Comparison of ENCODE assay signal across 33 cellular contexts in genomic region chr9:134733480-134734232, GRCh38.
DNase-seq lines count a peak whose midpoint lies in the region; ATAC-seq and TF ChIP-seq lines count a peak whose summit lies in the region.
"Had no signal": no experiment of that assay in that cellular context is flagged by ENCODE, and none has a peak within 500 bp of the region (broad histone marks: within the 10 kb centered on the region; RNA-seq: fewer than 3 reads in every experiment).

No MANE protein-coding gene starts in this region.

- peaks cover 86% of the 10 kb centered on the region for H3K79me2 ChIP-seq in smooth muscle cell (ENCODE audit: low read depth)

- peak overlapping the region in 1 of 2 experiments; percentile 30 for H3K14ac ChIP-seq in mesenchymal stem cell (ENCODE audit: low read length in 2 of 2)

- 83% methylated on average over 16 of the region's 16 CpGs for WGBS in mesenchymal stem cell
- WGBS in smooth muscle cell (ENCODE audit: low lambda C conversion rate), result 85% methylated on average over 15 of the region's 16 CpGs

- CTCF ChIA-PET in activated naive CD4-positive, alpha-beta T cell treated with anti-CD3 and anti-CD28 coated beads for 36 hours (lab: Charles Lee), result no interaction called here

- peaks cover 92% of the 10 kb centered on the region for H3F3A ChIP-seq in smooth muscle cell (ENCODE audit: low read depth)

- H3K36me3 Mint-ChIP-seq in activated naive CD4-positive, alpha-beta T cell treated with anti-CD3 and anti-CD28 coated beads for 36 hours (ENCODE audit: low read depth), result no peaks in the 10 kb centered on the region
- H3K36me3 Mint-ChIP-seq: activated CD8-positive, alpha-beta memory T cell treated with anti-CD3 and anti-CD28 coated beads, Interleukin-2, amount 10 ng/mL, durations not matched to agents 7 days and 5 days; activated naive CD4-positive, alpha-beta T cell treated with anti-CD3 and anti-CD28 coated beads, Interleukin-2, amount 10 ng/mL, durations not matched to agents 7 days and 5 days; immature natural killer cell; naive thymus-derived CD8-positive, alpha-beta T cell had no signal

- ATAC-seq in GM21825 (IDR thresholded peaks at IDR 0.05; ENCODE audit: unreplicated experiment), result no peak
- ATAC-seq: activated CD8-positive, alpha-beta memory T cell treated with anti-CD3 and anti-CD28 coated beads, Interleukin-2, amount 10 ng/mL, durations not matched to agents 7 days and 5 days; activated T-cell treated with anti-CD3 and anti-CD28 coated beads, Interleukin-2, amount 50 U/mL, for 72 hours; effector memory CD8-positive, alpha-beta T cell; foreskin keratinocyte; naive thymus-derived CD8-positive, alpha-beta T cell had no signal

- peak overlapping the region; percentile 73 for H4K91ac ChIP-seq in mesenchymal stem cell (ENCODE audit: low read length)

- H3K4me3 ChIP-seq in adipocyte (ENCODE audit: low read length) (peak overlapping the region; percentile 20), mesenchymal stem cell (ENCODE audit: insufficient read depth in 1 of 2, low read depth in 1 of 2, low read length in 2 of 2) (no peak overlapping the region), smooth muscle cell (no peak overlapping the region)
- H3K4me3 ChIP-seq: breast epithelium, coronary artery, thoracic aorta had no signal

- peak overlapping the region; percentile 13 for H3K4me2 ChIP-seq in mesenchymal stem cell (ENCODE audit: low read length, poor library complexity, severe bottlenecking)
- H3K4me2 ChIP-seq in smooth muscle cell, result peak overlapping the region; percentile 35

- H2BK5ac ChIP-seq in mesenchymal stem cell (ENCODE audit: low read depth, low read length, poor library complexity, severe bottlenecking), result no peak overlapping the region

- H2BK15ac ChIP-seq in mesenchymal stem cell (ENCODE audit: low read depth, poor library complexity, severe bottlenecking), result peak overlapping the region; percentile 71

- peak overlapping the region; percentile 6 to 16 for H2BK12ac ChIP-seq in mesenchymal stem cell (ENCODE audit: low read length in 2 of 2)

- H3K27ac ChIP-seq in mesenchymal stem cell (ENCODE audit: low read length, poor library complexity, severe bottlenecking), result no peak overlapping the region
- H3K27ac ChIP-seq in smooth muscle cell (ENCODE audit: low read depth), result peak overlapping the region; percentile 75
- H3K27ac ChIP-seq: 22Rv1, foreskin keratinocyte, thoracic aorta had no signal

- no peaks in the 10 kb centered on the region for H3K9me3 Mint-ChIP-seq in activated naive CD4-positive, alpha-beta T cell treated with anti-CD3 and anti-CD28 coated beads for 36 hours
- H3K9me3 Mint-ChIP-seq: effector memory CD8-positive, alpha-beta T cell; immature natural killer cell; naive thymus-derived CD8-positive, alpha-beta T cell had no signal

- H3K9me3 ChIP-seq in adipocyte (ENCODE audit: control insufficient read depth, low read length) (no peaks in the 10 kb centered on the region), mesenchymal stem cell (ENCODE audit: control insufficient read depth, low read length) (no peaks in the 10 kb centered on the region), smooth muscle cell (replicated peaks; ENCODE audit: low read depth) (no peaks in the 10 kb centered on the region)
- H3K9me3 ChIP-seq: breast epithelium, thoracic aorta had no signal

- H3K36me3 ChIP-seq in adipocyte (ENCODE audit: control insufficient read depth, insufficient read depth, low read length, severe bottlenecking) (peaks cover 58% of the 10 kb centered on the region), mesenchymal stem cell (ENCODE audit: control insufficient read depth in 1 of 2, insufficient read depth in 2 of 2, low read depth in 1 of 2, low read length in 2 of 2) (peaks cover 55 to 84% of the 10 kb centered on the region in 2 experiments), smooth muscle cell (ENCODE audit: low read depth) (no peaks in the 10 kb centered on the region)
- H3K36me3 ChIP-seq: breast epithelium had no signal

- H3K9ac ChIP-seq in adipocyte (ENCODE audit: low read length) (peak overlapping the region; percentile 46), mesenchymal stem cell (ENCODE audit: low read length) (no peak overlapping the region), smooth muscle cell (ENCODE audit: low read depth) (no peak overlapping the region)

- peak overlapping the region; percentile 37 for H2AK5ac ChIP-seq in mesenchymal stem cell (ENCODE audit: low read length, severe bottlenecking)

- H4K20me1 ChIP-seq in smooth muscle cell (ENCODE audit: low read depth), result peaks cover 99% of the 10 kb centered on the region

- H3K4me1 ChIP-seq in adipocyte (ENCODE audit: control insufficient read depth, insufficient read depth, low read length), result peaks cover 61% of the 10 kb centered on the region
- peaks cover 26% of the 10 kb centered on the region for H3K4me1 ChIP-seq in mesenchymal stem cell (ENCODE audit: control insufficient read depth, insufficient read depth, low read depth, low read length)
- H3K4me1 ChIP-seq in smooth muscle cell (ENCODE audit: low read depth), result no peaks in the 10 kb centered on the region
- H3K4me1 ChIP-seq: breast epithelium, foreskin keratinocyte had no signal

- peak overlapping the region; percentile 79 for H4K8ac ChIP-seq in mesenchymal stem cell (ENCODE audit: low read length)

- intact Hi-C loops in activated naive CD4-positive, alpha-beta T cell treated with anti-CD3 and anti-CD28 coated beads for 36 hours (cut with micrococcal nuclease), result no loop called here

- peak overlapping the region; percentile 66 to 77 for H3K18ac ChIP-seq in mesenchymal stem cell (ENCODE audit: low read depth in 1 of 2, low read length in 2 of 2)

- no peaks in the 10 kb centered on the region for H3K4me1 Mint-ChIP-seq in activated naive CD4-positive, alpha-beta T cell treated with anti-CD3 and anti-CD28 coated beads for 36 hours (ENCODE audit: low read depth)
- H3K4me1 Mint-ChIP-seq: activated CD4-positive, alpha-beta T cell treated with anti-CD3 and anti-CD28 coated beads, Interleukin-2, amount 10 ng/mL, durations not matched to agents 7 days and 5 days; activated CD8-positive, alpha-beta memory T cell treated with anti-CD3 and anti-CD28 coated beads, Interleukin-2, amount 10 ng/mL, durations not matched to agents 7 days and 5 days; activated naive CD4-positive, alpha-beta T cell treated with anti-CD3 and anti-CD28 coated beads, Interleukin-2, amount 10 ng/mL, durations not matched to agents 7 days and 5 days; H9; immature natural killer cell; naive thymus-derived CD8-positive, alpha-beta T cell had no signal

- H3K23ac ChIP-seq in mesenchymal stem cell (ENCODE audit: low read length in 2 of 2), result peak overlapping the region in 1 of 2 experiments; percentile 25

- H3K27me3 Mint-ChIP-seq in activated naive CD4-positive, alpha-beta T cell treated with anti-CD3 and anti-CD28 coated beads for 36 hours (ENCODE audit: low read depth), result no peaks in the 10 kb centered on the region
- H3K27me3 Mint-ChIP-seq: activated CD4-positive, alpha-beta T cell treated with anti-CD3 and anti-CD28 coated beads, Interleukin-2, amount 10 ng/mL, durations not matched to agents 7 days and 5 days; activated CD8-positive, alpha-beta memory T cell treated with anti-CD3 and anti-CD28 coated beads, Interleukin-2, amount 10 ng/mL, durations not matched to agents 7 days and 5 days; activated naive CD4-positive, alpha-beta T cell treated with anti-CD3 and anti-CD28 coated beads, Interleukin-2, amount 10 ng/mL, durations not matched to agents 7 days and 5 days had no signal

- no peak overlapping the region for H3K27ac Mint-ChIP-seq in activated naive CD4-positive, alpha-beta T cell treated with anti-CD3 and anti-CD28 coated beads for 36 hours
- H3K27ac Mint-ChIP-seq: activated CD4-positive, alpha-beta T cell treated with anti-CD3 and anti-CD28 coated beads, Interleukin-2, amount 10 ng/mL, durations not matched to agents 7 days and 5 days; activated CD8-positive, alpha-beta memory T cell treated with anti-CD3 and anti-CD28 coated beads, Interleukin-2, amount 10 ng/mL, durations not matched to agents 7 days and 5 days; activated naive CD4-positive, alpha-beta T cell treated with anti-CD3 and anti-CD28 coated beads, Interleukin-2, amount 10 ng/mL, durations not matched to agents 7 days and 5 days; activated T-cell treated with anti-CD3 and anti-CD28 coated beads, Interleukin-2, amount 50 U/mL, for 72 hours; effector memory CD8-positive, alpha-beta T cell; immature natural killer cell; naive thymus-derived CD8-positive, alpha-beta T cell had no signal

- peak; percentile 44 for DNase-seq in NCI-H2171 treated with DMSO at 0.1 percent for 48 hours (lab: John Stamatoyannopoulos, UW)
- DNase-seq in NCI-H2171 (lab: John Stamatoyannopoulos, UW), result no peak
- no peak for DNase-seq in adipocyte (ENCODE audit: low read depth)
- DNase-seq in mesenchymal stem cell, result no peak
- DNase-seq in smooth muscle cell (lab: John Stamatoyannopoulos, UW; ENCODE audit: unreplicated experiment), result no peak
- DNase-seq in NCI-H1436 treated with DMSO at 0.1 percent for 48 hours (lab: John Stamatoyannopoulos, UW), result no peak
- DNase-seq in activated naive CD4-positive, alpha-beta T cell treated with anti-CD3 and anti-CD28 coated beads for 36 hours, result no peak
- DNase-seq: activated CD4-positive, alpha-beta T cell treated with anti-CD3 and anti-CD28 coated beads, Interleukin-2, amount 10 ng/mL, durations not matched to agents 7 days and 5 days; activated CD8-positive, alpha-beta memory T cell treated with anti-CD3 and anti-CD28 coated beads, Interleukin-2, amount 10 ng/mL, durations not matched to agents 7 days and 5 days; activated naive CD4-positive, alpha-beta T cell treated with anti-CD3 and anti-CD28 coated beads, Interleukin-2, amount 10 ng/mL, durations not matched to agents 7 days and 5 days; activated T-cell treated with anti-CD3 and anti-CD28 coated beads, Interleukin-2, amount 50 U/mL, for 72 hours; amniotic stem cell; Calu3; DND-41; effector memory CD8-positive, alpha-beta T cell; erythroblast; foreskin keratinocyte; H9; hypothalamus; immature natural killer cell; naive thymus-derived CD8-positive, alpha-beta T cell; NCI-H1092 treated with DMSO at 0.1 percent for 48 hours; NCI-H187 treated with DMSO at 0.1 percent for 48 hours; NCI-H2227 treated with DMSO at 0.1 percent for 48 hours; occipital lobe; RPMI8226; stimulated activated CD4-positive, alpha-beta T cell treated with anti-CD3 and anti-CD28 coated beads, Interleukin-12 subunit alpha, Interleukin-12 subunit beta, amount 100 ng/mL, for 4 hours; stimulated activated naive CD4-positive, alpha-beta T cell had no signal

- peaks cover 12% of the 10 kb centered on the region for H3K79me1 ChIP-seq in mesenchymal stem cell (replicated peaks; ENCODE audit: low read length, poor library complexity, severe bottlenecking)

- no peak for TF ChIP-seq CTCF in smooth muscle cell (IDR thresholded peaks at IDR 0.05; ENCODE audit: borderline replicate concordance, insufficient read depth, poor library complexity, severe bottlenecking)

- H2AFZ ChIP-seq in mesenchymal stem cell (ENCODE audit: low read depth, low read length) (no peak overlapping the region), smooth muscle cell (ENCODE audit: low read depth) (no peak overlapping the region)

- H3K4me3 Mint-ChIP-seq in activated naive CD4-positive, alpha-beta T cell treated with anti-CD3 and anti-CD28 coated beads for 36 hours, result no peak overlapping the region
- H3K4me3 Mint-ChIP-seq: activated CD4-positive, alpha-beta T cell treated with anti-CD3 and anti-CD28 coated beads, Interleukin-2, amount 10 ng/mL, durations not matched to agents 7 days and 5 days; activated CD8-positive, alpha-beta memory T cell treated with anti-CD3 and anti-CD28 coated beads, Interleukin-2, amount 10 ng/mL, durations not matched to agents 7 days and 5 days; activated naive CD4-positive, alpha-beta T cell treated with anti-CD3 and anti-CD28 coated beads, Interleukin-2, amount 10 ng/mL, durations not matched to agents 7 days and 5 days; activated T-cell treated with anti-CD3 and anti-CD28 coated beads, Interleukin-2, amount 50 U/mL, for 72 hours; effector memory CD8-positive, alpha-beta T cell; H9; immature natural killer cell; naive thymus-derived CD8-positive, alpha-beta T cell had no signal

- peak overlapping the region; percentile 40 for H2BK120ac ChIP-seq in mesenchymal stem cell (ENCODE audit: low read depth, low read length)

- no peaks in the 10 kb centered on the region for H3K27me3 ChIP-seq in adipocyte (replicated peaks; ENCODE audit: control insufficient read depth, insufficient read depth, low read length)
- no peaks in the 10 kb centered on the region for H3K27me3 ChIP-seq in mesenchymal stem cell (ENCODE audit: control insufficient read depth in 1 of 2, insufficient read depth in 1 of 2, low read length in 2 of 2)
- H3K27me3 ChIP-seq in smooth muscle cell (ENCODE audit: low read depth), result no peaks in the 10 kb centered on the region
- H3K27me3 ChIP-seq: breast epithelium, foreskin keratinocyte had no signal

- peak overlapping the region; percentile 6 to 66 for H3K4ac ChIP-seq in mesenchymal stem cell (ENCODE audit: low read depth in 1 of 2, low read length in 2 of 2)
